2 cellular contexts compared by ENCODE assay signal in genomic region chr1:161226759-161227158, GRCh38.
TF ChIP-seq lines count a peak whose summit lies in the region.

No MANE protein-coding gene starts in this region.

TF ChIP-seq in A549, 52 proteins besides CTCF, POLR2A, EP300 and RAD21:
- TF ChIP-seq PHF8 (IDR thresholded peaks at IDR 0.05; ENCODE audit: borderline replicate concordance, low read depth) (no peak), KDM5A (IDR thresholded peaks at IDR 0.05) (no peak), RNF2 (IDR thresholded peaks at IDR 0.05; ENCODE audit: borderline replicate concordance, low read depth) (no peak), BCL3 (IDR thresholded peaks at IDR 0.05) (no peak), NPAS2 (CRISPR knock-in tag; IDR thresholded peaks at IDR 0.05; ENCODE audit: borderline replicate concordance) (no peak), EHF (CRISPR knock-in tag; IDR thresholded peaks at IDR 0.05) (no peak), RARB (CRISPR knock-in tag; IDR thresholded peaks at IDR 0.05) (no peak), BHLHE40 (IDR thresholded peaks at IDR 0.05; ENCODE audit: low read depth, low read length) (no peak), POLR2AphosphoS2 (conservative IDR thresholded peaks at IDR 0.05; ENCODE audit: low read length) (no peak), JUNB (IDR thresholded peaks at IDR 0.05) (no peak), ESRRA (IDR thresholded peaks at IDR 0.05; ENCODE audit: borderline replicate concordance, low read length) (no peak), CBX2 (IDR thresholded peaks at IDR 0.05; ENCODE audit: borderline replicate concordance, low read depth) (no peak), FOSL2 (IDR thresholded peaks at IDR 0.05) (no peak), FOSL2 (CRISPR knock-in tag; IDR thresholded peaks at IDR 0.05) (no peak), FOXS1 (CRISPR knock-in tag; IDR thresholded peaks at IDR 0.05) (no peak)

TF ChIP-seq in GM12878, 131 proteins besides CTCF, POLR2A, EP300 and RAD21:
- no peak for TF ChIP-seq CBX5 (IDR thresholded peaks at IDR 0.05; ENCODE audit: low read depth)
- TF ChIP-seq NFXL1 (IDR thresholded peaks at IDR 0.05; ENCODE audit: borderline replicate concordance): no peak
- no peak for TF ChIP-seq USF2 (IDR thresholded peaks at IDR 0.05; ENCODE audit: borderline replicate concordance, low read depth, low read length)
- no peak for TF ChIP-seq USF1 (IDR thresholded peaks at IDR 0.05; ENCODE audit: borderline replicate concordance, extremely low read length, insufficient read depth, low read depth, low read length)
- TF ChIP-seq SRF (IDR thresholded peaks at IDR 0.05; ENCODE audit: low read depth in 2 of 2, low read length in 2 of 2): no peak
- TF ChIP-seq HDAC2 (IDR thresholded peaks at IDR 0.05): no peak
- no peak for TF ChIP-seq STAT1 (conservative IDR thresholded peaks at IDR 0.05)
- no peak for TF ChIP-seq ZBTB33 (IDR thresholded peaks at IDR 0.05)
- TF ChIP-seq PBX3 (IDR thresholded peaks at IDR 0.05; ENCODE audit: insufficient replicate concordance, low read depth, low read length): no peak
- TF ChIP-seq GABPA (IDR thresholded peaks at IDR 0.05; ENCODE audit: low read depth): no peak
- no peak for TF ChIP-seq CHD2 (IDR thresholded peaks at IDR 0.05; ENCODE audit: borderline replicate concordance, low read depth, low read length)
- no peak for TF ChIP-seq HSF1 (IDR thresholded peaks at IDR 0.05; ENCODE audit: low read depth, low read length)
- no peak for TF ChIP-seq NR2C2 (IDR thresholded peaks at IDR 0.05; ENCODE audit: borderline replicate concordance, control insufficient read depth, insufficient read length, low read depth)
- no peak for TF ChIP-seq SPI1 (IDR thresholded peaks at IDR 0.05; ENCODE audit: borderline replicate concordance, insufficient read depth, low read depth, low read length)
- no peak for TF ChIP-seq MYB (IDR thresholded peaks at IDR 0.05; ENCODE audit: borderline replicate concordance, low read depth, low read length)
- no peak for TF ChIP-seq EZH2 (IDR thresholded peaks at IDR 0.05; ENCODE audit: borderline replicate concordance, control insufficient read depth, low read depth, low read length)
